Comparison of ENCODE assay signal across 15 cellular contexts in the genomic region with DNA sequence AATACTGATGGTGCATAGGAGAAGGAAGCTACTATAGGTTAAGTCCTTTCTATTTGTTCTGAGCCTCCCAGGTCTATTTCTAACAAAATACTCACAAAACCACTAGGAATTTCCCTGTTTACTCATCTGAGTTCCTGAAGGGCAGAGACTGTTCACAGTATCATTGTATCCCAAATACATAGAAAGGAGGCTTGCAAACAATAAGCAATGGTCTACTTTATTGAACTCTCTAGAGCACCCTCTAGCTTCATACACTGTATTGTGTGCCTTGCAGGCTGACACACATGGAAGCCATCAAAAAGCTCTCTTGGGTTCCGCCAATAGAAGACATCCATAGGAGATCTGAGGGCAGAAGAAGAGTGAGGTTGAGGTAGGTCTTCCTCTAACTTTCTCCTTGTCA.
"Had no signal": no experiment of that assay in that cellular context is flagged by ENCODE, and none has a peak within 500 bp of the region (broad histone marks: within the 10 kb centered on the region; RNA-seq: fewer than 3 reads in every experiment).

No MANE protein-coding gene starts in this region.

- DNase-seq: activated CD4-positive, alpha-beta T cell treated with anti-CD3 and anti-CD28 coated beads for 36 hours; activated CD4-positive, alpha-beta T cell treated with anti-CD3 and anti-CD28 coated beads, Interleukin-2, amount 50 U/mL, for 48 hours; dorsolateral prefrontal cortex; foreskin melanocyte; hypothalamus; islet precursor cell; midbrain; posterior cingulate gyrus; spleen; stimulated activated CD4-positive, alpha-beta T cell treated with anti-CD3 and anti-CD28 coated beads, Interleukin-4, amount 100 ng/mL, for 4 hours; upper lobe of left lung had no signal

- H3K27ac ChIP-seq: dorsolateral prefrontal cortex, spleen, thoracic aorta, upper lobe of left lung had no signal

- H3K4me3 ChIP-seq: dorsolateral prefrontal cortex, spleen, thoracic aorta, upper lobe of left lung had no signal

- H3K4me1 ChIP-seq: spleen, upper lobe of left lung had no signal

- H3K36me3 ChIP-seq: spleen, thoracic aorta, upper lobe of left lung had no signal

- H3K9me3 ChIP-seq: thoracic aorta, upper lobe of left lung had no signal

- H3K27me3 ChIP-seq: dorsolateral prefrontal cortex, spleen, upper lobe of left lung had no signal

- ATAC-seq: activated CD4-positive, alpha-beta T cell treated with anti-CD3 and anti-CD28 coated beads for 36 hours; left lobe of liver; stimulated activated memory B cell treated with anti-CD40 and anti-IgM and Interleukin-4, amounts not matched to agents 10 μg/mL and 1 μg/mL and 100 μg/mL, for 72 hours; WTC11 had no signal
